Comparison of ENCODE assay signal across 25 cellular contexts in the genomic region with DNA sequence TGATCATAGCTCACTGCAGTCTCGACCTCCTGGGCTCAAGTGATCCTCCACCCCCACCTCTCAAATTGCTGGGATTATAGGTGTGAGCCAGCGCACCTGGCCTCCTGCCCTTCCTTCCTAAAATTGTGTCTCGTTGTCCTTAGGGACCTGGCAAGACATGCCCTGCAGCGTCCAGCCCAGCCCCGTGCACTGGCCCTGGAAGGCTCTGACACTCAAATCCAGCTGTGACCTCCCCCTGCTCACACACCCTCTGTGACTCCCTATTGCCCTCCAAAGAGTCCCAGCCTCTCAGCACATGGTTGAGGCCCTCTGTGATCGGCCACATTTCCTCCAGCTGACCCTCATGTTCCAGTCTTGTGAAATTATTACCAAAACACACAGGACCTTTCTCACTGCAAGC. TPM values are rescaled to one million over a fixed set of nuclear protein-coding genes. Genes with fewer than 3 reads are reported as not detected.
"Had no signal": no experiment of that assay in that cellular context is flagged by ENCODE, and none has a peak within 500 bp of the region (broad histone marks: within the 10 kb centered on the region; RNA-seq: fewer than 3 reads in every experiment).

No MANE protein-coding gene starts in this region.

- H3K27ac Mint-ChIP-seq: activated naive CD4-positive, alpha-beta T cell treated with anti-CD3 and anti-CD28 coated beads, Interleukin-2, amount 50 U/mL, for 72 hours; activated T-cell treated with anti-CD3 and anti-CD28 coated beads, Interleukin-2, amount 50 U/mL, for 24 hours; activated T-helper 17 cell treated with anti-CD3 and anti-CD28 coated beads, Interleukin-2, amount 50 U/mL, for 72 hours; stimulated activated naive CD8-positive, alpha-beta T cell treated with anti-CD3 and anti-CD28 coated beads, Interleukin-15, Interleukin-2, amounts not matched to agents 100 ng/mL and 50 ng/mL, for 24 hours; T-helper 2 cell treated with Interferon-gamma antibody and Interleukin-4, amounts not matched to agents 5 μg/mL and 100 μg/mL, for 36 hours had no signal

- H3K27me3 Mint-ChIP-seq: activated T-cell treated with anti-CD3 and anti-CD28 coated beads, Interleukin-2, amount 50 U/mL, for 24 hours; activated T-helper 17 cell treated with anti-CD3 and anti-CD28 coated beads, Interleukin-2, amount 50 U/mL, for 72 hours; stimulated activated naive CD8-positive, alpha-beta T cell treated with anti-CD3 and anti-CD28 coated beads, Interleukin-15, Interleukin-2, amounts not matched to agents 100 ng/mL and 50 ng/mL, for 24 hours; T-cell had no signal

- H3K9me3 Mint-ChIP-seq: activated naive CD4-positive, alpha-beta T cell treated with anti-CD3 and anti-CD28 coated beads, Interleukin-2, amount 50 U/mL, for 72 hours; activated T-cell treated with anti-CD3 and anti-CD28 coated beads, Interleukin-2, amount 50 U/mL, for 24 hours; activated T-helper 17 cell treated with anti-CD3 and anti-CD28 coated beads, Interleukin-2, amount 50 U/mL, for 72 hours; naive thymus-derived CD8-positive, alpha-beta T cell; stimulated activated naive CD8-positive, alpha-beta T cell treated with anti-CD3 and anti-CD28 coated beads, Interleukin-15, Interleukin-2, amounts not matched to agents 100 ng/mL and 50 ng/mL, for 24 hours; T-cell; T-helper 2 cell treated with Interferon-gamma antibody and Interleukin-4, amounts not matched to agents 5 μg/mL and 100 μg/mL, for 36 hours had no signal

- DNase-seq: activated CD4-positive, alpha-beta T cell treated with anti-CD3 and anti-CD28 coated beads for 1 hour; activated CD4-positive, alpha-beta T cell treated with anti-CD3 and anti-CD28 coated beads, Interleukin-2, amount 50 U/mL, for 4 hours; activated CD8-positive, alpha-beta memory T cell treated with anti-CD3 and anti-CD28 coated beads for 24 hours; activated CD8-positive, alpha-beta memory T cell treated with anti-CD3 and anti-CD28 coated beads, Interleukin-2, amount 50 U/mL, for 4 hours; activated T-cell treated with anti-CD3 and anti-CD28 coated beads, Interleukin-2, amount 50 U/mL, for 24 hours; amniotic stem cell; erythroblast; foreskin fibroblast; heart right ventricle; mesendoderm; naive thymus-derived CD8-positive, alpha-beta T cell; pancreas; psoas muscle; spleen; stimulated activated CD4-positive, alpha-beta T cell treated with anti-CD3 and anti-CD28 coated beads, Interleukin-4, amount 100 ng/mL, for 1 hour; T-cell; WERI-Rb-1 had no signal

- ATAC-seq: activated naive CD4-positive, alpha-beta T cell treated with anti-CD3 and anti-CD28 coated beads, Interleukin-2, amount 50 U/mL, for 72 hours; activated T-helper 17 cell treated with anti-CD3 and anti-CD28 coated beads, Interleukin-2, amount 50 U/mL, for 72 hours; heart right ventricle; naive thymus-derived CD8-positive, alpha-beta T cell; pancreas; psoas muscle; T-cell had no signal

- H3K4me3 Mint-ChIP-seq: activated T-cell treated with anti-CD3 and anti-CD28 coated beads, Interleukin-2, amount 50 U/mL, for 24 hours; activated T-helper 17 cell treated with anti-CD3 and anti-CD28 coated beads, Interleukin-2, amount 50 U/mL, for 72 hours; naive thymus-derived CD8-positive, alpha-beta T cell; stimulated activated naive CD8-positive, alpha-beta T cell treated with anti-CD3 and anti-CD28 coated beads, Interleukin-15, Interleukin-2, amounts not matched to agents 100 ng/mL and 50 ng/mL, for 24 hours; T-cell; T-helper 2 cell treated with Interferon-gamma antibody and Interleukin-4, amounts not matched to agents 5 μg/mL and 100 μg/mL, for 36 hours had no signal

- FAIRE-seq: endometrium, keratinocyte, pancreas, TTC549, urothelium cell line had no signal

RNA-seq across cellular contexts. Expression of gene PDE4C, which starts 28.3 kb away (rescaled TPM):
- total RNA-seq: naive thymus-derived CD8-positive, alpha-beta T cell; T-cell had no signal
